In the genomic region with DNA sequence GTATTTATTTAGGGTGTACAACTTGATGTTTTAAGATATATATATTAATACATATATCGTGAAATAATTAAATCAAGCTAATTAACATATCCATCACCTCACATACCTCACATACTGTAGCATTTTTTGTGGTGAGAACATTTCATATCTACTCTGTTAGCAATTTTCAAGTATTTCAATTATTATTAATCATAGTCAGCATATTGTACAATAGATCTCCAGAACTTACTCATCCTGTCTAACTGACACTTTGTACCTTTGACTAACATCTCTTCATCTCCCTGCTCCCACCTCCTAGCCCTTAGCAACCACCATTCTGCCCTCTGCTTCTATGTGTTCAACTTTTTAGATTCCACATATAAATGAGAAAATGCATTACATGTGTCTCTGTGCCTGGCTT, we compare ENCODE assay signal across 24 cellular contexts.
DNase-seq lines count a peak whose midpoint lies in the region; ATAC-seq, FAIRE-seq and TF ChIP-seq lines count a peak whose summit lies in the region.
"Had no signal": no experiment of that assay in that cellular context is flagged by ENCODE, and none has a peak within 500 bp of the region (broad histone marks: within the 10 kb centered on the region; RNA-seq: fewer than 3 reads in every experiment).

No MANE protein-coding gene starts in this region.

- CTCF ChIA-PET in A549 (lab: Yijun Ruan, JAX) (no interaction called here), IMR-90 (lab: Yijun Ruan, JAX) (no interaction called here)

- POLR2A ChIA-PET in A549 (lab: Yijun Ruan, JAX) (no interaction called here), IMR-90 (lab: Charles Lee; ENCODE audit: unreplicated experiment) (no interaction called here)

- H2BK5ac ChIP-seq in IMR-90 (ENCODE audit: low read depth, low read length, poor library complexity, severe bottlenecking) = no peak overlapping the region

- H2AK5ac ChIP-seq in IMR-90 (ENCODE audit: low read depth, low read length) = no peak overlapping the region

- intact Hi-C loops in IMR-90 (cut with micrococcal nuclease) = no loop called here

- no peak overlapping the region for H3K18ac ChIP-seq in IMR-90 (ENCODE audit: low read depth, low read length)

- no peaks in the 10 kb centered on the region for H3K9me1 ChIP-seq in IMR-90 (ENCODE audit: insufficient read depth, low read length)

- H2BK120ac ChIP-seq in IMR-90 (ENCODE audit: low read depth, low read length) = no peak overlapping the region

- no peak overlapping the region for H4K5ac ChIP-seq in IMR-90 (ENCODE audit: low read depth, low read length)

- no peak for TF ChIP-seq EP300 in A549 (IDR thresholded peaks at IDR 0.05)

- WGBS in A549 (ENCODE audit: missing lambda C conversion rate) = 24% methylated on average over 1 of the region's 1 CpG
- no CpG with 5 or more reads among the region's 1 CpG for WGBS in IMR-90 (ENCODE audit: extremely low coverage in 2 of 2, insufficient read length in 1 of 2), 2 experiments

- H3K4ac ChIP-seq in IMR-90 (ENCODE audit: low read depth, low read length) = no peak overlapping the region

- H2BK20ac ChIP-seq in IMR-90 (ENCODE audit: low read depth, low read length) = no peak overlapping the region

- H4K20me1 ChIP-seq in IMR-90 (ENCODE audit: insufficient read depth, low read length) = no peaks in the 10 kb centered on the region
- no peaks in the 10 kb centered on the region for H4K20me1 ChIP-seq in osteoblast (ENCODE audit: insufficient read depth, low read length)
- H4K20me1 ChIP-seq: BLaER1 had no signal

- in situ Hi-C loops in IMR-90 (cut with MboI; ENCODE audit: low sequenced_read_pairs) = no loop called here

- H3K36me3 ChIP-seq in IMR-90 (ENCODE audit: control insufficient read depth, insufficient read depth, low read length) = no peaks in the 10 kb centered on the region
- H3K36me3 ChIP-seq in osteoblast (ENCODE audit: insufficient read depth, low read length) = no peaks in the 10 kb centered on the region
- H3K36me3 ChIP-seq: BE2C, BLaER1 had no signal

- H3K4me3 ChIP-seq in A549 (no peak overlapping the region), IMR-90 (ENCODE audit: insufficient read depth, low read depth, low read length) (no peak overlapping the region), osteoblast (ENCODE audit: insufficient read depth, low read length) (no peak overlapping the region)
- H3K4me3 ChIP-seq: BLaER1, GM12878 had no signal

- no peaks in the 10 kb centered on the region for H3K9me3 ChIP-seq in A549
- H3K9me3 ChIP-seq in IMR-90 (ENCODE audit: control insufficient read depth, insufficient read depth, low read length) = peaks cover 6% of the 10 kb centered on the region
- H3K9me3 ChIP-seq in osteoblast (ENCODE audit: low read depth, low read length) = no peaks in the 10 kb centered on the region
- H3K9me3 ChIP-seq: BE2C, BLaER1 had no signal

- no peaks in the 10 kb centered on the region for H3K27me3 ChIP-seq in IMR-90 (ENCODE audit: control insufficient read depth, insufficient read depth, low read length)
- no peaks in the 10 kb centered on the region for H3K27me3 ChIP-seq in osteoblast (ENCODE audit: insufficient read depth, low read length)
- H3K27me3 ChIP-seq: BE2C, BLaER1 had no signal

- no peak overlapping the region for H2AFZ ChIP-seq in IMR-90 (replicated peaks; ENCODE audit: low read length, poor library complexity)
- no peak overlapping the region for H2AFZ ChIP-seq in osteoblast (ENCODE audit: low read length)

- no peak for ATAC-seq in A549
- no peak for ATAC-seq in IMR-90 (ENCODE audit: low read depth)
- ATAC-seq: GM12878 had no signal

- no peak overlapping the region for H3K14ac ChIP-seq in IMR-90 (replicated peaks; ENCODE audit: low read depth, low read length)

- H3K56ac ChIP-seq in IMR-90 (ENCODE audit: extremely low read depth, insufficient read depth, low read length) = no peak overlapping the region

- no peak overlapping the region for H4K91ac ChIP-seq in IMR-90 (ENCODE audit: insufficient read depth, low read depth, low read length)

- H3K4me2 ChIP-seq in A549 (no peak overlapping the region), IMR-90 (ENCODE audit: low read depth, low read length) (no peak overlapping the region), osteoblast (ENCODE audit: insufficient read depth, low read length) (no peak overlapping the region)
- H3K4me2 ChIP-seq: BLaER1 had no signal

- no peak for TF ChIP-seq CTCF in A549 (IDR thresholded peaks at IDR 0.05)
- no peak for TF ChIP-seq CTCF in IMR-90 (conservative IDR thresholded peaks at IDR 0.05; ENCODE audit: low read depth, low read length)
- no peak for TF ChIP-seq CTCF in osteoblast (IDR thresholded peaks at IDR 0.05; ENCODE audit: extremely low read depth, low read depth, low read length)

- no peak overlapping the region for H3K23ac ChIP-seq in IMR-90 (ENCODE audit: low read depth, low read length)

- H3K79me1 ChIP-seq in IMR-90 (ENCODE audit: low read depth in 1 of 2, low read length in 2 of 2) = no peaks in the 10 kb centered on the region

- dilution Hi-C loops in IMR-90 (cut with HindIII; ENCODE audit: low sequenced_read_pairs, unreplicated experiment) = no loop called here

- TF ChIP-seq RAD21 in A549 (conservative IDR thresholded peaks at IDR 0.05 in 1 of 2, IDR thresholded peaks at IDR 0.05 in 1 of 2) (no peak), IMR-90 (IDR thresholded peaks at IDR 0.05; ENCODE audit: low read length) (no peak)

- H3K79me2 ChIP-seq in osteoblast (ENCODE audit: insufficient read depth, low read length) = no peaks in the 10 kb centered on the region

- no peak overlapping the region for H3K27ac ChIP-seq in A549
- no peak overlapping the region for H3K27ac ChIP-seq in IMR-90 (ENCODE audit: insufficient read depth, low read length)
- H3K27ac ChIP-seq in osteoblast (ENCODE audit: low read depth, low read length) = no peak overlapping the region
- H3K27ac ChIP-seq: BLaER1 had no signal

- TF ChIP-seq POLR2A in A549 (IDR thresholded peaks at IDR 0.05; ENCODE audit: low read length) (no peak), IMR-90 (IDR thresholded peaks at IDR 0.05; ENCODE audit: low read depth, low read length) (no peak)

- DNase-seq in A549 (ENCODE audit: low read depth in 1 of 2, low spot score in 1 of 2) (no peak), IMR-90 (no peak), osteoblast (ENCODE audit: insufficient read length, low spot score, missing footprints) (peak; percentile 5), A172 (ENCODE audit: low spot score) (no peak)
- no peak for DNase-seq in stimulated activated CD4-positive, alpha-beta T cell treated with anti-CD3 and anti-CD28 coated beads, Interleukin-2, amount 100 ng/mL, for 48 hours
- DNase-seq: 8988T; ACHN; BE2C; C1 segment of cervical spinal cord; CD4-positive, alpha-beta memory T cell; CD4-positive, CD25-positive, alpha-beta regulatory T cell; CD8-positive, alpha-beta memory T cell; COR-L47; DMS 273 treated with DMSO at 0.1 percent for 48 hours; DMS153; DMS53; DMS79; DND-41; EL; GDM1 had no signal

- BruUV-seq in IMR-90 (replicated peaks; lab: Mats Ljungman, UMichigan) = no TSS peak

- no peak overlapping the region for H2BK15ac ChIP-seq in IMR-90 (ENCODE audit: low read depth, low read length)

- H3K4me1 ChIP-seq in A549 = no peaks in the 10 kb centered on the region
- no peaks in the 10 kb centered on the region for H3K4me1 ChIP-seq in IMR-90 (ENCODE audit: control insufficient read depth, insufficient read depth, low read length)
- no peaks in the 10 kb centered on the region for H3K4me1 ChIP-seq in osteoblast (ENCODE audit: insufficient read depth, low read length)
- H3K4me1 ChIP-seq: BE2C, BLaER1 had no signal

- no peak overlapping the region for H4K8ac ChIP-seq in IMR-90 (ENCODE audit: low read depth in 2 of 2, low read length in 2 of 2)

- H2AK9ac ChIP-seq in IMR-90 (replicated peaks; ENCODE audit: low read depth, low read length, poor library complexity) = no peak overlapping the region

- no peak for FAIRE-seq in A549 (lab: Jason Lieb, UNC)
- FAIRE-seq: GM12878, GM12892, GM18507 had no signal

- no peak overlapping the region for H3K9ac ChIP-seq in IMR-90 (ENCODE audit: low read depth, low read length)
- H3K9ac ChIP-seq: BLaER1 had no signal

TF ChIP-seq in A549, 52 proteins besides CTCF, POLR2A, EP300 and RAD21:
- TF ChIP-seq ZC3H11A (IDR thresholded peaks at IDR 0.05) = no peak
- TF ChIP-seq ZNF302 (CRISPR knock-in tag; IDR thresholded peaks at IDR 0.05) = no peak
- TF ChIP-seq MAFK (IDR thresholded peaks at IDR 0.05; ENCODE audit: partially characterized antibody) = peak; percentile 46
- TF ChIP-seq HDAC2 (IDR thresholded peaks at IDR 0.05) = no peak

TF ChIP-seq in IMR-90, 13 proteins besides CTCF, POLR2A, EP300 and RAD21:
- no peak for TF ChIP-seq MAZ (IDR thresholded peaks at IDR 0.05; ENCODE audit: borderline replicate concordance, low read depth, low read length)
- TF ChIP-seq SMC3 (IDR thresholded peaks at IDR 0.05; ENCODE audit: low read depth, low read length) = no peak
- no peak for TF ChIP-seq CEBPB (IDR thresholded peaks at IDR 0.05; ENCODE audit: low read depth, low read length)
- TF ChIP-seq NFE2L2 (IDR thresholded peaks at IDR 0.05; ENCODE audit: low read depth, low read length) = no peak
- TF ChIP-seq MAFK (IDR thresholded peaks at IDR 0.05; ENCODE audit: low read depth, low read length) = peak; percentile 55
- TF ChIP-seq BHLHE40 (IDR thresholded peaks at IDR 0.05; ENCODE audit: low read depth, low read length) = no peak
TF ChIP-seq in IMR-90: peak in this region for 1.
